ENCODE assay signal across 21 cellular contexts in genomic region chr13:34567558-34567957, GRCh38.
"Had no signal": no experiment of that assay in that cellular context is flagged by ENCODE, and none has a peak within 500 bp of the region (broad histone marks: within the 10 kb centered on the region; RNA-seq: fewer than 3 reads in every experiment).

No MANE protein-coding gene starts in this region.

- ATAC-seq: left colon; left ventricle myocardium superior; psoas muscle; sciatic nerve; stimulated activated naive B cell treated with anti-CD40 and anti-IgM and Interleukin-4, amounts not matched to agents 10 μg/mL and 1 μg/mL and 100 μg/mL, for 72 hours; stimulated activated naive CD8-positive, alpha-beta T cell treated with anti-CD3 and anti-CD28 coated beads, Interleukin-15, amount 100 ng/mL, for 72 hours had no signal

- DNase-seq: cortex of kidney; dorsolateral prefrontal cortex; effector CD8-positive, alpha-beta T cell; foreskin melanocyte; head of caudate nucleus; hippocampal formation; left colon; left ventricle myocardium superior; mesenchymal stem cell; midbrain; naive B cell; occipital lobe; psoas muscle; retina; stimulated activated CD4-positive, alpha-beta T cell treated with anti-CD3 and anti-CD28 coated beads, Interleukin-2, amount 100 ng/mL, for 24 hours; stimulated activated CD4-positive, alpha-beta T cell treated with anti-CD3 and anti-CD28 coated beads, Interleukin-4, amount 100 ng/mL, for 4 hours; stimulated activated naive B cell treated with anti-CD40 and anti-IgM and Interleukin-4, amounts not matched to agents 10 μg/mL and 1 μg/mL and 100 μg/mL, for 72 hours; stimulated activated naive CD8-positive, alpha-beta T cell treated with anti-CD3 and anti-CD28 coated beads, Interleukin-15, amount 100 ng/mL, for 72 hours; testis; transverse colon had no signal
